1 cellular context compared by ENCODE assay signal in the genomic region with DNA sequence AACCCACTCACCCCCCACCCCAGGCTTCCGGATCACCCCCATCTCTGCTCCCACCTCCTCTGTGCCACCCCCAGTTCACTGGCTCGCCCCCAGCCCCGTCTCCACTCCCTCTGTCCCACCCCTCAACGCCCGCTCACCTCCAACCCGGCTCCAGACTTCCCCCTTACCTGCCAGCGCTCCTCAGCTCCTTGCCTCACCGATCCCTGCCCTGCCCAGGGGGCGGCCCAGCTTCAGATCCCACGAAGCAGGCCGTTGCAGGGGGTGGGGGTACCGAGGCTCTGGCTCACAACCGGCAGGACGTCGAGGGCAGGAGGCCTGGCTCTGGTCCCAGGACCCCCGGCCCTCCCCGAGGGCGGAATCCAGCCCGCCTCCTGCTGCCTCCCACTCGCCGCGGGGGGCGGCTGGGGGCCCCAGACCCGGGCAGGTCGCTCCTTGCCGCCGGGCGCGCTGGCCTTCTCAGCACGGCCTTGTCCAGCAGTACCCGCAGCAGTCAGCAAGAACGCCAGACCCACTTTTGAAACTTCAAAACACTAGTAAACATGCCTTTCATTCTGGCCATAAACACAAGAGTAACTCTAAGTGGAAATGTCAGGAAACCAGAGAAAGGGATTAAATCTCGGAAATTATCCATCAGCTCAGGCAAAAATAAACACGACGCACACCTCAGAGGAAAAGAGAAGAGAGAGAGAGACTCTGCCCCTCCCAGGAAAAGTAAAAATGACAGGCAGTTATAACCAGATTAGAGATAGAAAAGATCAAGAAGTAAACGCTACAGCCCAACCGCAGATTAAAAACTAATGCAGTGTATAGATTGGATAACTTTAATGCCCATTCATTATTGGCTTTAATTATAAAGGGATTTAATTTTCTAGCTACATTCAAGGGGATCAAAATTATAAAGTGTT.
TF ChIP-seq lines count a peak whose summit lies in the region.

No MANE protein-coding gene starts in this region.

TF ChIP-seq in K562, 482 proteins besides CTCF, POLR2A, EP300 and RAD21 (continued from another document and continues in another):
- TF ChIP-seq, protein P1, sequence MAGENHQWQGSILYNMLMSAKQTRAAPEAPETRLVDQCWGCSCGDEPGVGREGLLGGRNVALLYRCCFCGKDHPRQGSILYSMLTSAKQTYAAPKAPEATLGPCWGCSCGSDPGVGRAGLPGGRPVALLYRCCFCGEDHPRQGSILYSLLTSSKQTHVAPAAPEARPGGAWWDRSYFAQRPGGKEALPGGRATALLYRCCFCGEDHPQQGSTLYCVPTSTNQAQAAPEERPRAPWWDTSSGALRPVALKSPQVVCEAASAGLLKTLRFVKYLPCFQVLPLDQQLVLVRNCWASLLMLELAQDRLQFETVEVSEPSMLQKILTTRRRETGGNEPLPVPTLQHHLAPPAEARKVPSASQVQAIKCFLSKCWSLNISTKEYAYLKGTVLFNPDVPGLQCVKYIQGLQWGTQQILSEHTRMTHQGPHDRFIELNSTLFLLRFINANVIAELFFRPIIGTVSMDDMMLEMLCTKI (IDR thresholded peaks at IDR 0.05; ENCODE audit: partially characterized antibody): no peak
- TF ChIP-seq, protein P2, sequence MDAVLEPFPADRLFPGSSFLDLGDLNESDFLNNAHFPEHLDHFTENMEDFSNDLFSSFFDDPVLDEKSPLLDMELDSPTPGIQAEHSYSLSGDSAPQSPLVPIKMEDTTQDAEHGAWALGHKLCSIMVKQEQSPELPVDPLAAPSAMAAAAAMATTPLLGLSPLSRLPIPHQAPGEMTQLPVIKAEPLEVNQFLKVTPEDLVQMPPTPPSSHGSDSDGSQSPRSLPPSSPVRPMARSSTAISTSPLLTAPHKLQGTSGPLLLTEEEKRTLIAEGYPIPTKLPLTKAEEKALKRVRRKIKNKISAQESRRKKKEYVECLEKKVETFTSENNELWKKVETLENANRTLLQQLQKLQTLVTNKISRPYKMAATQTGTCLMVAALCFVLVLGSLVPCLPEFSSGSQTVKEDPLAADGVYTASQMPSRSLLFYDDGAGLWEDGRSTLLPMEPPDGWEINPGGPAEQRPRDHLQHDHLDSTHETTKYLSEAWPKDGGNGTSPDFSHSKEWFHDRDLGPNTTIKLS (IDR thresholded peaks at IDR 0.05; ENCODE audit: borderline replicate concordance, low read depth): no peak
- TF ChIP-seq, protein P3, sequence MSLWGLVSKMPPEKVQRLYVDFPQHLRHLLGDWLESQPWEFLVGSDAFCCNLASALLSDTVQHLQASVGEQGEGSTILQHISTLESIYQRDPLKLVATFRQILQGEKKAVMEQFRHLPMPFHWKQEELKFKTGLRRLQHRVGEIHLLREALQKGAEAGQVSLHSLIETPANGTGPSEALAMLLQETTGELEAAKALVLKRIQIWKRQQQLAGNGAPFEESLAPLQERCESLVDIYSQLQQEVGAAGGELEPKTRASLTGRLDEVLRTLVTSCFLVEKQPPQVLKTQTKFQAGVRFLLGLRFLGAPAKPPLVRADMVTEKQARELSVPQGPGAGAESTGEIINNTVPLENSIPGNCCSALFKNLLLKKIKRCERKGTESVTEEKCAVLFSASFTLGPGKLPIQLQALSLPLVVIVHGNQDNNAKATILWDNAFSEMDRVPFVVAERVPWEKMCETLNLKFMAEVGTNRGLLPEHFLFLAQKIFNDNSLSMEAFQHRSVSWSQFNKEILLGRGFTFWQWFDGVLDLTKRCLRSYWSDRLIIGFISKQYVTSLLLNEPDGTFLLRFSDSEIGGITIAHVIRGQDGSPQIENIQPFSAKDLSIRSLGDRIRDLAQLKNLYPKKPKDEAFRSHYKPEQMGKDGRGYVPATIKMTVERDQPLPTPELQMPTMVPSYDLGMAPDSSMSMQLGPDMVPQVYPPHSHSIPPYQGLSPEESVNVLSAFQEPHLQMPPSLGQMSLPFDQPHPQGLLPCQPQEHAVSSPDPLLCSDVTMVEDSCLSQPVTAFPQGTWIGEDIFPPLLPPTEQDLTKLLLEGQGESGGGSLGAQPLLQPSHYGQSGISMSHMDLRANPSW (CRISPR knock-in tag; IDR thresholded peaks at IDR 0.05): no peak
- TF ChIP-seq POLR3A (IDR thresholded peaks at IDR 0.05; ENCODE audit: borderline replicate concordance, extremely low read depth, insufficient read depth, insufficient read length) (no peak), ZNF76 (CRISPR knock-in tag; IDR thresholded peaks at IDR 0.05; ENCODE audit: borderline replicate concordance) (no peak), SNIP1 (IDR thresholded peaks at IDR 0.05; ENCODE audit: low read depth) (no peak), FOXK2 (conservative IDR thresholded peaks at IDR 0.05 in 1 of 2, IDR thresholded peaks at IDR 0.05 in 1 of 2; ENCODE audit: low read depth in 2 of 2) (peak; percentile 26 to 51; a peak in 1 of 4 replicates), HNRNPH1 (optimal IDR thresholded peaks at IDR 0.05; ENCODE audit: low read depth, low read length) (no peak), ZNF12 (CRISPR knock-in tag; IDR thresholded peaks at IDR 0.05) (no peak), MTF1 (CRISPR knock-in tag; IDR thresholded peaks at IDR 0.05; ENCODE audit: borderline replicate concordance) (no peak), KDM1A (IDR thresholded peaks at IDR 0.05) (no peak), TAF1 (IDR thresholded peaks at IDR 0.05; ENCODE audit: control insufficient read depth, extremely low read depth, insufficient read depth, low read length, severe bottlenecking) (no peak), DPF2 (IDR thresholded peaks at IDR 0.05) (0 out of 2 replicates have a peak, but pooled peaks have one; percentile 21), NFE2 (IDR thresholded peaks at IDR 0.05; ENCODE audit: low read depth) (no peak), ZNF280A (IDR thresholded peaks at IDR 0.05; ENCODE audit: low read depth, partially characterized antibody) (no peak), HINFP (tag; conservative IDR thresholded peaks at IDR 0.05; ENCODE audit: low read depth) (no peak), SIN3A (IDR thresholded peaks at IDR 0.05; ENCODE audit: borderline replicate concordance in 2 of 2, control insufficient read depth in 1 of 2, low read depth in 2 of 2, low read length in 2 of 2) (no peak), ASH1L (IDR thresholded peaks at IDR 0.05; ENCODE audit: borderline replicate concordance, low read depth, partially characterized antibody) (no peak), ETV6 (IDR thresholded peaks at IDR 0.05; ENCODE audit: borderline replicate concordance in 1 of 2, low read depth in 2 of 2, low read length in 1 of 2) (no peak), ETV6 (CRISPR knock-in tag; IDR thresholded peaks at IDR 0.05; ENCODE audit: borderline replicate concordance) (no peak), ESRRB (CRISPR knock-in tag; IDR thresholded peaks at IDR 0.05; ENCODE audit: borderline replicate concordance) (no peak), ZNF77 (CRISPR knock-in tag; IDR thresholded peaks at IDR 0.05) (no peak), HES1 (IDR thresholded peaks at IDR 0.05; ENCODE audit: low read depth) (no peak), HDAC6 (IDR thresholded peaks at IDR 0.05; ENCODE audit: low read depth, low read length) (no peak), SNRNP70 (optimal IDR thresholded peaks at IDR 0.05; ENCODE audit: low read depth, low read length) (no peak), ID3 (CRISPR knock-in tag; IDR thresholded peaks at IDR 0.05) (no peak), ID3 (tag; IDR thresholded peaks at IDR 0.05) (peak; percentile 21; the same call in 1 of the 2 replicates), GTF2F1 (IDR thresholded peaks at IDR 0.05; ENCODE audit: low read depth, low read length) (no peak)
- TF ChIP-seq, protein P4, sequence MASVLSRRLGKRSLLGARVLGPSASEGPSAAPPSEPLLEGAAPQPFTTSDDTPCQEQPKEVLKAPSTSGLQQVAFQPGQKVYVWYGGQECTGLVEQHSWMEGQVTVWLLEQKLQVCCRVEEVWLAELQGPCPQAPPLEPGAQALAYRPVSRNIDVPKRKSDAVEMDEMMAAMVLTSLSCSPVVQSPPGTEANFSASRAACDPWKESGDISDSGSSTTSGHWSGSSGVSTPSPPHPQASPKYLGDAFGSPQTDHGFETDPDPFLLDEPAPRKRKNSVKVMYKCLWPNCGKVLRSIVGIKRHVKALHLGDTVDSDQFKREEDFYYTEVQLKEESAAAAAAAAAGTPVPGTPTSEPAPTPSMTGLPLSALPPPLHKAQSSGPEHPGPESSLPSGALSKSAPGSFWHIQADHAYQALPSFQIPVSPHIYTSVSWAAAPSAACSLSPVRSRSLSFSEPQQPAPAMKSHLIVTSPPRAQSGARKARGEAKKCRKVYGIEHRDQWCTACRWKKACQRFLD (CRISPR knock-in tag; IDR thresholded peaks at IDR 0.05): no peak
- TF ChIP-seq, protein P5, sequence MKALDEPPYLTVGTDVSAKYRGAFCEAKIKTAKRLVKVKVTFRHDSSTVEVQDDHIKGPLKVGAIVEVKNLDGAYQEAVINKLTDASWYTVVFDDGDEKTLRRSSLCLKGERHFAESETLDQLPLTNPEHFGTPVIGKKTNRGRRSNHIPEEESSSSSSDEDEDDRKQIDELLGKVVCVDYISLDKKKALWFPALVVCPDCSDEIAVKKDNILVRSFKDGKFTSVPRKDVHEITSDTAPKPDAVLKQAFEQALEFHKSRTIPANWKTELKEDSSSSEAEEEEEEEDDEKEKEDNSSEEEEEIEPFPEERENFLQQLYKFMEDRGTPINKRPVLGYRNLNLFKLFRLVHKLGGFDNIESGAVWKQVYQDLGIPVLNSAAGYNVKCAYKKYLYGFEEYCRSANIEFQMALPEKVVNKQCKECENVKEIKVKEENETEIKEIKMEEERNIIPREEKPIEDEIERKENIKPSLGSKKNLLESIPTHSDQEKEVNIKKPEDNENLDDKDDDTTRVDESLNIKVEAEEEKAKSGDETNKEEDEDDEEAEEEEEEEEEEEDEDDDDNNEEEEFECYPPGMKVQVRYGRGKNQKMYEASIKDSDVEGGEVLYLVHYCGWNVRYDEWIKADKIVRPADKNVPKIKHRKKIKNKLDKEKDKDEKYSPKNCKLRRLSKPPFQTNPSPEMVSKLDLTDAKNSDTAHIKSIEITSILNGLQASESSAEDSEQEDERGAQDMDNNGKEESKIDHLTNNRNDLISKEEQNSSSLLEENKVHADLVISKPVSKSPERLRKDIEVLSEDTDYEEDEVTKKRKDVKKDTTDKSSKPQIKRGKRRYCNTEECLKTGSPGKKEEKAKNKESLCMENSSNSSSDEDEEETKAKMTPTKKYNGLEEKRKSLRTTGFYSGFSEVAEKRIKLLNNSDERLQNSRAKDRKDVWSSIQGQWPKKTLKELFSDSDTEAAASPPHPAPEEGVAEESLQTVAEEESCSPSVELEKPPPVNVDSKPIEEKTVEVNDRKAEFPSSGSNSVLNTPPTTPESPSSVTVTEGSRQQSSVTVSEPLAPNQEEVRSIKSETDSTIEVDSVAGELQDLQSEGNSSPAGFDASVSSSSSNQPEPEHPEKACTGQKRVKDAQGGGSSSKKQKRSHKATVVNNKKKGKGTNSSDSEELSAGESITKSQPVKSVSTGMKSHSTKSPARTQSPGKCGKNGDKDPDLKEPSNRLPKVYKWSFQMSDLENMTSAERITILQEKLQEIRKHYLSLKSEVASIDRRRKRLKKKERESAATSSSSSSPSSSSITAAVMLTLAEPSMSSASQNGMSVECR (CRISPR knock-in tag; IDR thresholded peaks at IDR 0.05): no peak
- TF ChIP-seq, protein P6, sequence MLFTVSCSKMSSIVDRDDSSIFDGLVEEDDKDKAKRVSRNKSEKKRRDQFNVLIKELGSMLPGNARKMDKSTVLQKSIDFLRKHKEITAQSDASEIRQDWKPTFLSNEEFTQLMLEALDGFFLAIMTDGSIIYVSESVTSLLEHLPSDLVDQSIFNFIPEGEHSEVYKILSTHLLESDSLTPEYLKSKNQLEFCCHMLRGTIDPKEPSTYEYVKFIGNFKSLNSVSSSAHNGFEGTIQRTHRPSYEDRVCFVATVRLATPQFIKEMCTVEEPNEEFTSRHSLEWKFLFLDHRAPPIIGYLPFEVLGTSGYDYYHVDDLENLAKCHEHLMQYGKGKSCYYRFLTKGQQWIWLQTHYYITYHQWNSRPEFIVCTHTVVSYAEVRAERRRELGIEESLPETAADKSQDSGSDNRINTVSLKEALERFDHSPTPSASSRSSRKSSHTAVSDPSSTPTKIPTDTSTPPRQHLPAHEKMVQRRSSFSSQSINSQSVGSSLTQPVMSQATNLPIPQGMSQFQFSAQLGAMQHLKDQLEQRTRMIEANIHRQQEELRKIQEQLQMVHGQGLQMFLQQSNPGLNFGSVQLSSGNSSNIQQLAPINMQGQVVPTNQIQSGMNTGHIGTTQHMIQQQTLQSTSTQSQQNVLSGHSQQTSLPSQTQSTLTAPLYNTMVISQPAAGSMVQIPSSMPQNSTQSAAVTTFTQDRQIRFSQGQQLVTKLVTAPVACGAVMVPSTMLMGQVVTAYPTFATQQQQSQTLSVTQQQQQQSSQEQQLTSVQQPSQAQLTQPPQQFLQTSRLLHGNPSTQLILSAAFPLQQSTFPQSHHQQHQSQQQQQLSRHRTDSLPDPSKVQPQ (CRISPR knock-in tag; IDR thresholded peaks at IDR 0.05; ENCODE audit: borderline replicate concordance): no peak
